1 cellular context compared by ENCODE assay signal in the genomic region with DNA sequence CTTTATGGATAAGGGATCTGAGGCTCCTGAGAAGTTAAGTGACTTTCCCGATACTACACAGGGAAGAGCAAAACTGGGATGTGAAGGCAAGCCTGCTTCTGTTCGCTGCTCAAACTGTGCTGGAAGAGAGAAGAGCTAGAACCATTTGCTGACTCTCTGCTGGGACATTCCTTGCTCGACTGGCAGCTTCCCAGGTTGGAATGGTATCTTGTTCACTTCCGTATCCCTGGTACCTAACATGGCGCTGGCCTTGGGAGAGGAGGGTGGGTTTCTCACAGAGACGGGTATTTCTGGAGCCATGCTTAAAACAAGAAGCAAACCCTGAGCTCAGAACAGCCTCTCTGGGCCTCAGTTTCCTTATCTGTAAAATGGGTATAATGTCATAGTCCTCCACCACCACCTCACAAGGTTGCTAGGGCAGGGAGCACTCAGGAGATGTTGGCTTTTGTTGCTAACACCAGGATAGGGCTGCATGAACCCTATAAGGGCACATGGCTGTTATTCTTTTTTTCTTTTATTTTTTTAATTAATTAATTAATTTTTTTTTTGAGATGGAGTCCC.
TF ChIP-seq lines count a peak whose summit lies in the region.

No MANE protein-coding gene starts in this region.

TF ChIP-seq in K562, 482 proteins besides CTCF, POLR2A, EP300 and RAD21 (continued from another document):
- TF ChIP-seq, protein P1, sequence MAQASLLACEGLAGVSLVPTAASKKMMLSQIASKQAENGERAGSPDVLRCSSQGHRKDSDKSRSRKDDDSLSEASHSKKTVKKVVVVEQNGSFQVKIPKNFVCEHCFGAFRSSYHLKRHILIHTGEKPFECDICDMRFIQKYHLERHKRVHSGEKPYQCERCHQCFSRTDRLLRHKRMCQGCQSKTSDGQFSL (CRISPR knock-in tag; IDR thresholded peaks at IDR 0.05), result no peak
- TF ChIP-seq, protein P1 (tag; IDR thresholded peaks at IDR 0.05), result no peak
- TF ChIP-seq HDGF (IDR thresholded peaks at IDR 0.05) (no peak), MXI1 (IDR thresholded peaks at IDR 0.05; ENCODE audit: low read depth, low read length) (no peak), ILK (tag; IDR thresholded peaks at IDR 0.05; ENCODE audit: borderline replicate concordance, low read depth) (no peak), ZNF146 (CRISPR knock-in tag; IDR thresholded peaks at IDR 0.05; ENCODE audit: unreplicated experiment) (no peak), PBX2 (CRISPR knock-in tag; IDR thresholded peaks at IDR 0.05; ENCODE audit: low read depth) (no peak), PBX2 (tag; conservative IDR thresholded peaks at IDR 0.05; ENCODE audit: low read depth) (no peak), BRF2 (IDR thresholded peaks at IDR 0.05; ENCODE audit: borderline replicate concordance, insufficient read depth, insufficient read length) (no peak), WHSC1 (IDR thresholded peaks at IDR 0.05; ENCODE audit: low read length) (no peak)
